8 cellular contexts compared by ENCODE assay signal in genomic region chr10:24209421-24209770, GRCh38. TPM values are rescaled to one million over a fixed set of nuclear protein-coding genes. Genes with fewer than 3 reads are reported as not detected.
DNase-seq lines count a peak whose midpoint lies in the region; ATAC-seq and TF ChIP-seq lines count a peak whose summit lies in the region.

No MANE protein-coding gene starts in this region.

- ATAC-seq in GM19397 (IDR thresholded peaks at IDR 0.05; ENCODE audit: unreplicated experiment) (peak; percentile 27), left lung (peak; percentile 7)

- peak overlapping the region; percentile 59 to 73 for H3K9ac ChIP-seq in stomach smooth muscle (ENCODE audit: low read length in 2 of 2)

- intact Hi-C loops in left lung (cut with DNase I), result no loop called here

- H3K36me3 ChIP-seq in left lung (no peaks in the 10 kb centered on the region), stomach smooth muscle (ENCODE audit: control insufficient read depth in 2 of 2, insufficient read depth in 2 of 2, low read length in 2 of 2) (no peaks in the 10 kb centered on the region)

- DNase-seq in HPDE6-E6E7 (ENCODE audit: extremely low spot score) (peak; percentile 1), amniotic stem cell (lab: John Stamatoyannopoulos, UW) (peak; percentile 9), left lung (no peak), globus pallidus (ENCODE audit: low spot score) (no peak), cerebellar cortex (ENCODE audit: low spot score) (no peak)

- H3K4me3 ChIP-seq in left lung (peak overlapping the region; percentile 37 to 41), stomach smooth muscle (ENCODE audit: low read length in 2 of 2) (peak overlapping the region; percentile 68 to 80)

- H3K9me3 ChIP-seq in left lung (no peaks in the 10 kb centered on the region), stomach smooth muscle (ENCODE audit: control insufficient read depth in 2 of 2, low read length in 2 of 2) (no peaks in the 10 kb centered on the region)

- H3K4me1 ChIP-seq in left lung, result peaks cover 3 to 20% of the 10 kb centered on the region in 2 donors
- peaks cover 20% of the 10 kb centered on the region for H3K4me1 ChIP-seq in stomach smooth muscle (ENCODE audit: control insufficient read depth, insufficient read depth, low read length)

- H3K27me3 ChIP-seq in left lung, result peaks cover 0 to 26% of the 10 kb centered on the region in 2 donors
- no peaks in the 10 kb centered on the region for H3K27me3 ChIP-seq in stomach smooth muscle (ENCODE audit: control insufficient read depth in 1 of 2, insufficient read depth in 2 of 2, low read length in 2 of 2)

- TF ChIP-seq CTCF in C4-2B (conservative IDR thresholded peaks at IDR 0.05) (no peak), left lung (IDR thresholded peaks at IDR 0.05) (no peak)

- H3K27ac ChIP-seq in C4-2B (peak overlapping the region; percentile 86), left lung (peak overlapping the region; percentile 75 to 80), stomach smooth muscle (ENCODE audit: low read length) (peak overlapping the region; percentile 79)

RNA-seq across cellular contexts. Expression of gene KIAA1217, which starts 0.5 kb away (rescaled TPM):
- total RNA-seq in left lung, result 10 to 100 TPM; 28.3 to 33.6 TPM

Comparison
In these comparisons a context has a peak if more than half of its experiments do, and no peak if none do; other contexts are left out.
1. DNase-seq: peak in HPDE6-E6E7 (single experiment) and amniotic stem cell (single experiment); none in left lung (0 of 2), globus pallidus (single experiment) and cerebellar cortex (single experiment).
2. Peak in every context shown above with its lines, with median percentiles within 50 percentile points of each other: H3K27ac ChIP-seq.